30 cellular contexts compared by ENCODE assay signal in genomic region chr2:100747551-100747950, GRCh38.
DNase-seq lines count a peak whose midpoint lies in the region; ATAC-seq and TF ChIP-seq lines count a peak whose summit lies in the region.
"Had no signal": no experiment of that assay in that cellular context is flagged by ENCODE, and none has a peak within 500 bp of the region (broad histone marks: within the 10 kb centered on the region; RNA-seq: fewer than 3 reads in every experiment).

No MANE protein-coding gene starts in this region.

- H3K36me3 ChIP-seq in PC-3 (ENCODE audit: low read depth, low read length), result no peaks in the 10 kb centered on the region
- H3K36me3 ChIP-seq in osteoblast (ENCODE audit: insufficient read depth, low read length), result no peaks in the 10 kb centered on the region
- H3K36me3 ChIP-seq in H7 (replicated peaks; ENCODE audit: control insufficient read depth, insufficient read depth, low read length), result no peaks in the 10 kb centered on the region
- H3K36me3 ChIP-seq: BLaER1, SJSA1, transverse colon had no signal

- DNase-seq in EL (peak; percentile 56), PC-3 (peak; percentile 18), epithelial cell of esophagus (ENCODE audit: low read depth) (peak; percentile 48), osteoblast (ENCODE audit: insufficient read length, low spot score, missing footprints) (no peak), H7 (no peak), GM20000 (ENCODE audit: low spot score) (no peak)
- DNase-seq: activated CD4-positive, alpha-beta memory T cell treated with anti-CD3 and anti-CD28 coated beads for 36 hours; activated CD8-positive, alpha-beta memory T cell treated with anti-CD3 and anti-CD28 coated beads, Interleukin-2, amount 50 U/mL, for 48 hours; activated naive CD4-positive, alpha-beta T cell treated with anti-CD3 and anti-CD28 coated beads, Interleukin-2, amount 50 U/mL, for 16 hours; aorta; Caco-2; central memory CD4-positive, alpha-beta T cell; DMS79 treated with DMSO at 0.1 percent for 48 hours; endodermal cell; hypothalamus; immature natural killer cell; NCI-H1105; NCI-H1930; NCI-H526 treated with DMSO at 0.1 percent for 48 hours; RPMI8226; stimulated activated CD4-positive, alpha-beta T cell treated with anti-CD3 and anti-CD28 coated beads, Interleukin-2, amount 100 ng/mL, for 24 hours; T-helper 1 cell; transverse colon had no signal

- H2AFZ ChIP-seq in PC-3 (ENCODE audit: low read length), result no peak overlapping the region
- no peak overlapping the region for H2AFZ ChIP-seq in osteoblast (ENCODE audit: low read length)

- no peak for ATAC-seq in PC-3
- no peak for ATAC-seq in GM21447 (IDR thresholded peaks at IDR 0.05; ENCODE audit: unreplicated experiment)
- ATAC-seq: activated CD4-positive, CD25-positive, alpha-beta regulatory T cell treated with anti-CD3 and anti-CD28 coated beads, Interleukin-2, amount 50 U/mL, for 24 hours; activated T-helper 17 cell treated with anti-CD3 and anti-CD28 coated beads, Interleukin-2, amount 50 U/mL, for 72 hours; natural killer cell treated with Interleukin-12 subunit alpha and Interleukin-12 subunit beta and Interleukin-15 and Interleukin-18, amount 100 ng/mL, for 72 hours had no signal

- 0 out of 2 replicates have a peak, but pooled peaks cover 4% of the 10 kb centered on the region for H3K9me3 ChIP-seq in PC-3 (ENCODE audit: low read length)
- no peaks in the 10 kb centered on the region for H3K9me3 ChIP-seq in osteoblast (ENCODE audit: low read depth, low read length)
- H3K9me3 ChIP-seq: BLaER1, Caco-2, transverse colon had no signal

- no peaks in the 10 kb centered on the region for H4K20me1 ChIP-seq in PC-3 (ENCODE audit: low read length)
- no peaks in the 10 kb centered on the region for H4K20me1 ChIP-seq in osteoblast (ENCODE audit: insufficient read depth, low read length)
- H4K20me1 ChIP-seq: BLaER1 had no signal

- no peak overlapping the region for H3K27ac ChIP-seq in PC-3 (ENCODE audit: low read length)
- H3K27ac ChIP-seq in osteoblast (ENCODE audit: low read depth, low read length), result peak overlapping the region; percentile 32
- H3K27ac ChIP-seq: BLaER1, SJSA1, skin epidermis, transverse colon had no signal

- H3K4me1 ChIP-seq in PC-3 (ENCODE audit: insufficient read depth, low read length) (peaks cover 30% of the 10 kb centered on the region), osteoblast (ENCODE audit: insufficient read depth, low read length) (peaks cover 48% of the 10 kb centered on the region)
- H3K4me1 ChIP-seq: Caco-2, transverse colon had no signal

- BruUV-seq in PC-3 (replicated peaks; lab: Mats Ljungman, UMichigan), result no TSS peak

- no peaks in the 10 kb centered on the region for H3F3A ChIP-seq in PC-3 (ENCODE audit: low read length, unreplicated experiment)

- no peaks in the 10 kb centered on the region for H3K9me2 ChIP-seq in PC-3 (replicated peaks; ENCODE audit: low read length)

- no peak for TF ChIP-seq CTCF in PC-3 (conservative IDR thresholded peaks at IDR 0.05; ENCODE audit: low read depth, low read length)
- no peak for TF ChIP-seq CTCF in epithelial cell of esophagus (IDR thresholded peaks at IDR 0.05; ENCODE audit: insufficient read depth, low read depth, low read length, missing control alignments)
- no peak for TF ChIP-seq CTCF in osteoblast (IDR thresholded peaks at IDR 0.05; ENCODE audit: extremely low read depth, low read depth, low read length)
- no peak for TF ChIP-seq CTCF in GM20000 (IDR thresholded peaks at IDR 0.05; ENCODE audit: extremely low read depth, missing control alignments)

- no peak overlapping the region for H3K9ac ChIP-seq in PC-3 (ENCODE audit: low read length)
- H3K9ac ChIP-seq: BLaER1 had no signal

- no peaks in the 10 kb centered on the region for H3K79me2 ChIP-seq in PC-3 (ENCODE audit: low read length)
- H3K79me2 ChIP-seq in osteoblast (ENCODE audit: insufficient read depth, low read length), result no peaks in the 10 kb centered on the region

- CTCF ChIA-PET in PC-3 (lab: Charles Lee), result no interaction called here

- no peak overlapping the region for H3K4me3 ChIP-seq in PC-3 (ENCODE audit: low read length)
- H3K4me3 ChIP-seq in epithelial cell of esophagus (ENCODE audit: low read length), result no peak overlapping the region
- H3K4me3 ChIP-seq in osteoblast (ENCODE audit: insufficient read depth, low read length), result no peak overlapping the region
- no peak overlapping the region for H3K4me3 ChIP-seq in H7 (ENCODE audit: insufficient read depth, low read depth, low read length)
- H3K4me3 ChIP-seq: BLaER1, SJSA1, skin epidermis, transverse colon had no signal

- POLR2A ChIA-PET in PC-3 (lab: Charles Lee; ENCODE audit: unreplicated experiment), result no interaction called here

- intact Hi-C loops in PC-3 (cut with micrococcal nuclease), result no loop called here

- no peaks in the 10 kb centered on the region for H3K27me3 ChIP-seq in PC-3 (ENCODE audit: low read length)
- no peaks in the 10 kb centered on the region for H3K27me3 ChIP-seq in osteoblast (ENCODE audit: insufficient read depth, low read length)
- no peaks in the 10 kb centered on the region for H3K27me3 ChIP-seq in H7 (ENCODE audit: control insufficient read depth, insufficient read depth, low read length)
- H3K27me3 ChIP-seq: BLaER1, SJSA1, transverse colon had no signal

- H3K4me2 ChIP-seq in PC-3 (ENCODE audit: low read length) (no peak overlapping the region), osteoblast (ENCODE audit: insufficient read depth, low read length) (no peak overlapping the region)
- H3K4me2 ChIP-seq: BLaER1 had no signal

Comparison
In these comparisons a context has a peak if more than half of its experiments do, and no peak if none do; other contexts are left out.
1. DNase-seq: peak in EL (single experiment), PC-3 (single experiment) and epithelial cell of esophagus (single experiment); none in osteoblast (single experiment), H7 (single experiment) and GM20000 (single experiment).